1 cellular context compared by ENCODE assay signal in the genomic region with DNA sequence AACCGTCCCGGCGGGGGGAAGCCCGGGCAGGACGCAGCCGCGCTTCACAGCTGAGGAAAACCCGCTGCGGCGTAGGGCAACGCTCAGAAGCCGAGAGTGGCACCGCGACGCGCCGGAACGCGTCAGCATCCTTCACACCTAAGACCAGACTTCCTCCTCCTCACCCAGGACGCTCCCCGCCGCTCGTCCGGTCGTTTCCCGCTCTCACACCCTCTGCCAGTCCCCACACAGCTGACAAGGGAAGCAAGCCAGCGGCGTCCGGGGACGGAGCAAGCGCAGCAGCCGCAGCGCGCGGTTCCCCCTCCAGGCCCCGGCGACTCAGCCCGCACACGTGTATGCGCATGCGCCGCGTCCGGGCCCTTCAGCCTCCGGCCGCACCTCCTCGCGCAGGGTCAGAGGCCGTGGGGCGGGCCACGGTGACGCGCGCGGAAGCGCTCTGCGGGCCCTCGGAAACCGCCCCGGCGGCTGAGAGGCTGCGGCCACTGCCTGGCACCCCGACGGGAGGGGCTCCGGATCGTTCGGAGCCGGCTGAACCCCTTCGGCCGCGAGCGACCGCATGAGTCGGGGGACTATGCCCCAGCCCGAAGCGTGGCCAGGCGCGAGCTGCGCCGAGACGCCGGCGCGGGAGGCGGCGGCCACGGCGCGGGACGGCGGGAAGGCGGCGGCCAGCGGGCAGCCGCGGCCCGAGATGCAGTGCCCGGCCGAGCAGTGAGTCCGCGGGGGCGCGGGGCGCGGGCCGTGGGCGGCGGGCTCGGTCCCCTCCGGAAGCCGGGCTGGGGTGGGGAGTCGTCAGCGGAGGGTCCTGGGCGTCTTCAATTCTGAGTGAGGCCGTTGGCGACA.
A peak's percentile ranks its signal among the peaks of the same experiment; 100 is the strongest.
TF ChIP-seq lines count a peak whose summit lies in the region.

Gene OTULIN (plus strand): TSS at position 449 of the 840 bp plus-strand sequence. CDS start 108 bp downstream, at position 557.

TF ChIP-seq in K562, 482 proteins besides CTCF, POLR2A, EP300 and RAD21 (continued from another document and continues in another):
- peak; percentile 95 for TF ChIP-seq NR2C2 (CRISPR knock-in tag; IDR thresholded peaks at IDR 0.05)
- peak; percentile 99 for TF ChIP-seq NR2C2 (tag; IDR thresholded peaks at IDR 0.05)
- TF ChIP-seq, protein P1, sequence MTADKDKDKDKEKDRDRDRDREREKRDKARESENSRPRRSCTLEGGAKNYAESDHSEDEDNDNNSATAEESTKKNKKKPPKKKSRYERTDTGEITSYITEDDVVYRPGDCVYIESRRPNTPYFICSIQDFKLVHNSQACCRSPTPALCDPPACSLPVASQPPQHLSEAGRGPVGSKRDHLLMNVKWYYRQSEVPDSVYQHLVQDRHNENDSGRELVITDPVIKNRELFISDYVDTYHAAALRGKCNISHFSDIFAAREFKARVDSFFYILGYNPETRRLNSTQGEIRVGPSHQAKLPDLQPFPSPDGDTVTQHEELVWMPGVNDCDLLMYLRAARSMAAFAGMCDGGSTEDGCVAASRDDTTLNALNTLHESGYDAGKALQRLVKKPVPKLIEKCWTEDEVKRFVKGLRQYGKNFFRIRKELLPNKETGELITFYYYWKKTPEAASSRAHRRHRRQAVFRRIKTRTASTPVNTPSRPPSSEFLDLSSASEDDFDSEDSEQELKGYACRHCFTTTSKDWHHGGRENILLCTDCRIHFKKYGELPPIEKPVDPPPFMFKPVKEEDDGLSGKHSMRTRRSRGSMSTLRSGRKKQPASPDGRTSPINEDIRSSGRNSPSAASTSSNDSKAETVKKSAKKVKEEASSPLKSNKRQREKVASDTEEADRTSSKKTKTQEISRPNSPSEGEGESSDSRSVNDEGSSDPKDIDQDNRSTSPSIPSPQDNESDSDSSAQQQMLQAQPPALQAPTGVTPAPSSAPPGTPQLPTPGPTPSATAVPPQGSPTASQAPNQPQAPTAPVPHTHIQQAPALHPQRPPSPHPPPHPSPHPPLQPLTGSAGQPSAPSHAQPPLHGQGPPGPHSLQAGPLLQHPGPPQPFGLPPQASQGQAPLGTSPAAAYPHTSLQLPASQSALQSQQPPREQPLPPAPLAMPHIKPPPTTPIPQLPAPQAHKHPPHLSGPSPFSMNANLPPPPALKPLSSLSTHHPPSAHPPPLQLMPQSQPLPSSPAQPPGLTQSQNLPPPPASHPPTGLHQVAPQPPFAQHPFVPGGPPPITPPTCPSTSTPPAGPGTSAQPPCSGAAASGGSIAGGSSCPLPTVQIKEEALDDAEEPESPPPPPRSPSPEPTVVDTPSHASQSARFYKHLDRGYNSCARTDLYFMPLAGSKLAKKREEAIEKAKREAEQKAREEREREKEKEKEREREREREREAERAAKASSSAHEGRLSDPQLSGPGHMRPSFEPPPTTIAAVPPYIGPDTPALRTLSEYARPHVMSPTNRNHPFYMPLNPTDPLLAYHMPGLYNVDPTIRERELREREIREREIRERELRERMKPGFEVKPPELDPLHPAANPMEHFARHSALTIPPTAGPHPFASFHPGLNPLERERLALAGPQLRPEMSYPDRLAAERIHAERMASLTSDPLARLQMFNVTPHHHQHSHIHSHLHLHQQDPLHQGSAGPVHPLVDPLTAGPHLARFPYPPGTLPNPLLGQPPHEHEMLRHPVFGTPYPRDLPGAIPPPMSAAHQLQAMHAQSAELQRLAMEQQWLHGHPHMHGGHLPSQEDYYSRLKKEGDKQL (CRISPR knock-in tag; IDR thresholded peaks at IDR 0.05; ENCODE audit: borderline replicate concordance), result no peak
- no peak for TF ChIP-seq ZNF778 (CRISPR knock-in tag; IDR thresholded peaks at IDR 0.05)
- 0 out of 2 replicates have a peak, but pooled peaks have one; percentile 59 for TF ChIP-seq ETV5 (CRISPR knock-in tag; IDR thresholded peaks at IDR 0.05; ENCODE audit: low read depth)
- peak; percentile 56 for TF ChIP-seq GABPB1 (CRISPR knock-in tag; IDR thresholded peaks at IDR 0.05)
- TF ChIP-seq FUS (optimal IDR thresholded peaks at IDR 0.05; ENCODE audit: low read depth, low read length), result no peak
- TF ChIP-seq, protein P2, sequence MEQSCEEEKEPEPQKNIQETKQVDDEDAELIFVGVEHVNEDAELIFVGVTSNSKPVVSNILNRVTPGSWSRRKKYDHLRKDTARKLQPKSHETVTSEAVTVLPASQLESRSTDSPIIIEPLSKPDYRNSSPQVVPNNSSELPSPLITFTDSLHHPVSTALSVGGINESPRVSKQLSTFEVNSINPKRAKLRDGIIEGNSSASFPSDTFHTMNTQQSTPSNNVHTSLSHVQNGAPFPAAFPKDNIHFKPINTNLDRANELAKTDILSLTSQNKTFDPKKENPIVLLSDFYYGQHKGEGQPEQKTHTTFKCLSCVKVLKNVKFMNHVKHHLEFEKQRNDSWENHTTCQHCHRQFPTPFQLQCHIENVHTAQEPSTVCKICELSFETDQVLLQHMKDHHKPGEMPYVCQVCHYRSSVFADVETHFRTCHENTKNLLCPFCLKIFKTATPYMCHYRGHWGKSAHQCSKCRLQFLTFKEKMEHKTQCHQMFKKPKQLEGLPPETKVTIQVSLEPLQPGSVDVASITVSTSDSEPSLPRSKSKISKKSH (CRISPR knock-in tag; IDR thresholded peaks at IDR 0.05), result no peak
- TF ChIP-seq HMGN3 (IDR thresholded peaks at IDR 0.05; ENCODE audit: borderline replicate concordance, extremely low read depth, insufficient read length, low read depth, low read length), result peak; percentile 74
- TF ChIP-seq SREBF2 (CRISPR knock-in tag; IDR thresholded peaks at IDR 0.05), result no peak
- TF ChIP-seq NFRKB (IDR thresholded peaks at IDR 0.05; ENCODE audit: low read depth), result no peak
- TF ChIP-seq CLOCK (CRISPR knock-in tag; IDR thresholded peaks at IDR 0.05; ENCODE audit: borderline replicate concordance), result 0 out of 2 replicates have a peak, but pooled peaks have one; percentile 13
- no peak for TF ChIP-seq ZFP30 (CRISPR knock-in tag; IDR thresholded peaks at IDR 0.05; ENCODE audit: borderline replicate concordance)
- no peak for TF ChIP-seq NFE2 (IDR thresholded peaks at IDR 0.05; ENCODE audit: low read depth)
- TF ChIP-seq ZNF668 (CRISPR knock-in tag; IDR thresholded peaks at IDR 0.05), result no peak
- no peak for TF ChIP-seq ZNF280A (IDR thresholded peaks at IDR 0.05; ENCODE audit: low read depth, partially characterized antibody)
- TF ChIP-seq, protein P3, sequence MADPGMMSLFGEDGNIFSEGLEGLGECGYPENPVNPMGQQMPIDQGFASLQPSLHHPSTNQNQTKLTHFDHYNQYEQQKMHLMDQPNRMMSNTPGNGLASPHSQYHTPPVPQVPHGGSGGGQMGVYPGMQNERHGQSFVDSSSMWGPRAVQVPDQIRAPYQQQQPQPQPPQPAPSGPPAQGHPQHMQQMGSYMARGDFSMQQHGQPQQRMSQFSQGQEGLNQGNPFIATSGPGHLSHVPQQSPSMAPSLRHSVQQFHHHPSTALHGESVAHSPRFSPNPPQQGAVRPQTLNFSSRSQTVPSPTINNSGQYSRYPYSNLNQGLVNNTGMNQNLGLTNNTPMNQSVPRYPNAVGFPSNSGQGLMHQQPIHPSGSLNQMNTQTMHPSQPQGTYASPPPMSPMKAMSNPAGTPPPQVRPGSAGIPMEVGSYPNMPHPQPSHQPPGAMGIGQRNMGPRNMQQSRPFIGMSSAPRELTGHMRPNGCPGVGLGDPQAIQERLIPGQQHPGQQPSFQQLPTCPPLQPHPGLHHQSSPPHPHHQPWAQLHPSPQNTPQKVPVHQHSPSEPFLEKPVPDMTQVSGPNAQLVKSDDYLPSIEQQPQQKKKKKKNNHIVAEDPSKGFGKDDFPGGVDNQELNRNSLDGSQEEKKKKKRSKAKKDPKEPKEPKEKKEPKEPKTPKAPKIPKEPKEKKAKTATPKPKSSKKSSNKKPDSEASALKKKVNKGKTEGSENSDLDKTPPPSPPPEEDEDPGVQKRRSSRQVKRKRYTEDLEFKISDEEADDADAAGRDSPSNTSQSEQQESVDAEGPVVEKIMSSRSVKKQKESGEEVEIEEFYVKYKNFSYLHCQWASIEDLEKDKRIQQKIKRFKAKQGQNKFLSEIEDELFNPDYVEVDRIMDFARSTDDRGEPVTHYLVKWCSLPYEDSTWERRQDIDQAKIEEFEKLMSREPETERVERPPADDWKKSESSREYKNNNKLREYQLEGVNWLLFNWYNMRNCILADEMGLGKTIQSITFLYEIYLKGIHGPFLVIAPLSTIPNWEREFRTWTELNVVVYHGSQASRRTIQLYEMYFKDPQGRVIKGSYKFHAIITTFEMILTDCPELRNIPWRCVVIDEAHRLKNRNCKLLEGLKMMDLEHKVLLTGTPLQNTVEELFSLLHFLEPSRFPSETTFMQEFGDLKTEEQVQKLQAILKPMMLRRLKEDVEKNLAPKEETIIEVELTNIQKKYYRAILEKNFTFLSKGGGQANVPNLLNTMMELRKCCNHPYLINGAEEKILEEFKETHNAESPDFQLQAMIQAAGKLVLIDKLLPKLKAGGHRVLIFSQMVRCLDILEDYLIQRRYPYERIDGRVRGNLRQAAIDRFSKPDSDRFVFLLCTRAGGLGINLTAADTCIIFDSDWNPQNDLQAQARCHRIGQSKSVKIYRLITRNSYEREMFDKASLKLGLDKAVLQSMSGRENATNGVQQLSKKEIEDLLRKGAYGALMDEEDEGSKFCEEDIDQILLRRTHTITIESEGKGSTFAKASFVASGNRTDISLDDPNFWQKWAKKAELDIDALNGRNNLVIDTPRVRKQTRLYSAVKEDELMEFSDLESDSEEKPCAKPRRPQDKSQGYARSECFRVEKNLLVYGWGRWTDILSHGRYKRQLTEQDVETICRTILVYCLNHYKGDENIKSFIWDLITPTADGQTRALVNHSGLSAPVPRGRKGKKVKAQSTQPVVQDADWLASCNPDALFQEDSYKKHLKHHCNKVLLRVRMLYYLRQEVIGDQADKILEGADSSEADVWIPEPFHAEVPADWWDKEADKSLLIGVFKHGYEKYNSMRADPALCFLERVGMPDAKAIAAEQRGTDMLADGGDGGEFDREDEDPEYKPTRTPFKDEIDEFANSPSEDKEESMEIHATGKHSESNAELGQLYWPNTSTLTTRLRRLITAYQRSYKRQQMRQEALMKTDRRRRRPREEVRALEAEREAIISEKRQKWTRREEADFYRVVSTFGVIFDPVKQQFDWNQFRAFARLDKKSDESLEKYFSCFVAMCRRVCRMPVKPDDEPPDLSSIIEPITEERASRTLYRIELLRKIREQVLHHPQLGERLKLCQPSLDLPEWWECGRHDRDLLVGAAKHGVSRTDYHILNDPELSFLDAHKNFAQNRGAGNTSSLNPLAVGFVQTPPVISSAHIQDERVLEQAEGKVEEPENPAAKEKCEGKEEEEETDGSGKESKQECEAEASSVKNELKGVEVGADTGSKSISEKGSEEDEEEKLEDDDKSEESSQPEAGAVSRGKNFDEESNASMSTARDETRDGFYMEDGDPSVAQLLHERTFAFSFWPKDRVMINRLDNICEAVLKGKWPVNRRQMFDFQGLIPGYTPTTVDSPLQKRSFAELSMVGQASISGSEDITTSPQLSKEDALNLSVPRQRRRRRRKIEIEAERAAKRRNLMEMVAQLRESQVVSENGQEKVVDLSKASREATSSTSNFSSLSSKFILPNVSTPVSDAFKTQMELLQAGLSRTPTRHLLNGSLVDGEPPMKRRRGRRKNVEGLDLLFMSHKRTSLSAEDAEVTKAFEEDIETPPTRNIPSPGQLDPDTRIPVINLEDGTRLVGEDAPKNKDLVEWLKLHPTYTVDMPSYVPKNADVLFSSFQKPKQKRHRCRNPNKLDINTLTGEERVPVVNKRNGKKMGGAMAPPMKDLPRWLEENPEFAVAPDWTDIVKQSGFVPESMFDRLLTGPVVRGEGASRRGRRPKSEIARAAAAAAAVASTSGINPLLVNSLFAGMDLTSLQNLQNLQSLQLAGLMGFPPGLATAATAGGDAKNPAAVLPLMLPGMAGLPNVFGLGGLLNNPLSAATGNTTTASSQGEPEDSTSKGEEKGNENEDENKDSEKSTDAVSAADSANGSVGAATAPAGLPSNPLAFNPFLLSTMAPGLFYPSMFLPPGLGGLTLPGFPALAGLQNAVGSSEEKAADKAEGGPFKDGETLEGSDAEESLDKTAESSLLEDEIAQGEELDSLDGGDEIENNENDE (IDR thresholded peaks at IDR 0.05; ENCODE audit: low read depth, low read length), result no peak
- no peak for TF ChIP-seq SNRNP70 (optimal IDR thresholded peaks at IDR 0.05; ENCODE audit: low read depth, low read length)
- TF ChIP-seq ZNF75A (CRISPR knock-in tag; IDR thresholded peaks at IDR 0.05), result no peak
- no peak for TF ChIP-seq SRSF3 (IDR thresholded peaks at IDR 0.05; ENCODE audit: insufficient read depth, low read length)
- TF ChIP-seq RBFOX2 (IDR thresholded peaks at IDR 0.05; ENCODE audit: low read depth, low read length), result peak; percentile 94
- TF ChIP-seq, protein P4, sequence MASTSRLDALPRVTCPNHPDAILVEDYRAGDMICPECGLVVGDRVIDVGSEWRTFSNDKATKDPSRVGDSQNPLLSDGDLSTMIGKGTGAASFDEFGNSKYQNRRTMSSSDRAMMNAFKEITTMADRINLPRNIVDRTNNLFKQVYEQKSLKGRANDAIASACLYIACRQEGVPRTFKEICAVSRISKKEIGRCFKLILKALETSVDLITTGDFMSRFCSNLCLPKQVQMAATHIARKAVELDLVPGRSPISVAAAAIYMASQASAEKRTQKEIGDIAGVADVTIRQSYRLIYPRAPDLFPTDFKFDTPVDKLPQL (IDR thresholded peaks at IDR 0.05; ENCODE audit: extremely low read depth, insufficient read length), result no peak
- TF ChIP-seq FOXJ2 (tag; IDR thresholded peaks at IDR 0.05), result no peak
- no peak for TF ChIP-seq HDAC6 (IDR thresholded peaks at IDR 0.05; ENCODE audit: low read depth, low read length)
- TF ChIP-seq KLF13 (tag; IDR thresholded peaks at IDR 0.05; ENCODE audit: borderline replicate concordance, low read depth), result peak; percentile 54; the same call in 1 of the 2 replicates
